Comparison of ENCODE assay signal across 8 cellular contexts in genomic region chrX:70432936-70433847, GRCh38. TPM values are rescaled to one million over a fixed set of nuclear protein-coding genes. Genes with fewer than 3 reads are reported as not detected.
DNase-seq lines count a peak whose midpoint lies in the region; ATAC-seq and TF ChIP-seq lines count a peak whose summit lies in the region.

No MANE protein-coding gene starts in this region.

- POLR2A ChIA-PET in A673 (lab: Charles Lee; ENCODE audit: low non-redundant PET): no interaction called here
- POLR2A ChIA-PET in HEK293 (lab: Yijun Ruan, JAX): interaction anchor here (0.6 to 1.0 kb wide), 4 partner anchors 10 to 1984 kb away, joined by 3 to 6 read pairs (median 4); partner anchors contain the start of genes GDPD2, KIF4A and PDZD11

- ATAC-seq in lower lobe of right lung (no peak), GM19452 (IDR thresholded peaks at IDR 0.05; ENCODE audit: unreplicated experiment) (no peak), GM18873 (IDR thresholded peaks at IDR 0.05; ENCODE audit: low FRiP score, unreplicated experiment) (no peak)

- H3K4me1 ChIP-seq in A673 (ENCODE audit: insufficient read depth, low read length, poor library complexity, severe bottlenecking): no peaks in the 10 kb centered on the region
- H3K4me1 ChIP-seq in HEK293 (ENCODE audit: control insufficient read depth, insufficient read depth, low read length): peaks cover 2% of the 10 kb centered on the region; the same call in 1 of the 2 replicates
- H3K4me1 ChIP-seq in adipocyte (ENCODE audit: control insufficient read depth, insufficient read depth, low read length): no peaks in the 10 kb centered on the region
- no peaks in the 10 kb centered on the region for H3K4me1 ChIP-seq in lower lobe of right lung

- H3K36me3 ChIP-seq in A673 (ENCODE audit: insufficient read depth, low read length, poor library complexity, severe bottlenecking) (no peaks in the 10 kb centered on the region), HEK293 (ENCODE audit: control insufficient read depth in 2 of 2, insufficient read depth in 1 of 2, low read length in 2 of 2) (no peaks in the 10 kb centered on the region), adipocyte (ENCODE audit: control insufficient read depth, insufficient read depth, low read length, severe bottlenecking) (no peaks in the 10 kb centered on the region), lower lobe of right lung (no peaks in the 10 kb centered on the region)

- H3K27ac ChIP-seq in A673 (ENCODE audit: low read depth, low read length, poor library complexity, severe bottlenecking): no peak overlapping the region
- no peak overlapping the region for H3K27ac ChIP-seq in HEK293 (ENCODE audit: extremely low read depth, low read depth, low read length)
- no peak overlapping the region for H3K27ac ChIP-seq in lower lobe of right lung

- H3K9ac ChIP-seq in adipocyte (ENCODE audit: low read length): peak overlapping the region; percentile 53

- DNase-seq in A673 (ENCODE audit: low spot score): no peak
- no peak for DNase-seq in adipocyte (ENCODE audit: low read depth)
- no peak for DNase-seq in lower lobe of right lung
- no peak for DNase-seq in HuH-7.5 (ENCODE audit: low spot score)
- no peak for DNase-seq in posterior cingulate gyrus

- H3K4me3 ChIP-seq in A673 (ENCODE audit: low read depth, low read length, poor library complexity, severe bottlenecking) (peak overlapping the region; percentile 64), HEK293 (ENCODE audit: low read depth, low read length) (peak overlapping the region; percentile 20; the same call in 1 of the 2 replicates), adipocyte (ENCODE audit: low read length) (peak overlapping the region; percentile 85), lower lobe of right lung (peak overlapping the region; percentile 71)

- TF ChIP-seq CTCF in A673 (conservative IDR thresholded peaks at IDR 0.05; ENCODE audit: low read depth, low read length): no peak
- TF ChIP-seq CTCF in HEK293 (tag by site-specific recombination; IDR thresholded peaks at IDR 0.05): no peak
- TF ChIP-seq CTCF in lower lobe of right lung (IDR thresholded peaks at IDR 0.05): no peak

- no peaks in the 10 kb centered on the region for H3K27me3 ChIP-seq in A673 (replicated peaks; ENCODE audit: insufficient read depth, low read depth, low read length, poor library complexity)
- peaks cover 5% of the 10 kb centered on the region for H3K27me3 ChIP-seq in adipocyte (replicated peaks; ENCODE audit: control insufficient read depth, insufficient read depth, low read length)
- H3K27me3 ChIP-seq in lower lobe of right lung (ENCODE audit: low read depth): no peaks in the 10 kb centered on the region

- H3K9me3 ChIP-seq in A673 (ENCODE audit: low read depth, low read length, poor library complexity, severe bottlenecking) (no peaks in the 10 kb centered on the region), HEK293 (ENCODE audit: control insufficient read depth, insufficient read depth, low read depth, low read length) (no peaks in the 10 kb centered on the region), adipocyte (ENCODE audit: control insufficient read depth, low read length) (no peaks in the 10 kb centered on the region), lower lobe of right lung (no peaks in the 10 kb centered on the region)

- no TSS peak for BruUV-seq in A673 (replicated peaks; lab: Mats Ljungman, UMichigan)

- intact Hi-C loops in A673 (cut with micrococcal nuclease; ENCODE audit: unreplicated experiment): no loop called here
- intact Hi-C loops in lower lobe of right lung (cut with DNase I): no loop called here
- intact Hi-C loops in posterior cingulate gyrus (cut with DNase I): loop anchor here (2.0 kb wide), 1 partner anchor 300 kb away; the partner anchor contains the start of gene IGBP1

- CTCF ChIA-PET in A673 (lab: Charles Lee) (interaction anchor here (0.6 kb wide), 1 partner anchor 10 kb away, joined by 9 read pairs; no protein-coding TSS in a partner anchor), HEK293 (lab: Yijun Ruan, JAX) (interaction anchor here (0.6 to 1.8 kb wide), 10 partner anchors 10 to 992 kb away, joined by 3 to 11 read pairs (median 3); partner anchors contain the start of gene GDPD2)

TF ChIP-seq in HEK293, 187 proteins besides CTCF, POLR2A, EP300 and RAD21:
- TF ChIP-seq ZNF704 (tag by site-specific recombination; IDR thresholded peaks at IDR 0.05): no peak
- TF ChIP-seq ZNF214 (tag by site-specific recombination; IDR thresholded peaks at IDR 0.05; ENCODE audit: borderline replicate concordance): no peak
- TF ChIP-seq ZNF513 (tag by site-specific recombination; IDR thresholded peaks at IDR 0.05): no peak
- peak; percentile 82 for TF ChIP-seq ZBTB6 (tag by site-specific recombination; IDR thresholded peaks at IDR 0.05)
TF ChIP-seq in HEK293: peak in this region for 1.

RNA-seq across cellular contexts. Expression of gene GDPD2, which starts 10.1 kb away (rescaled TPM):
- total RNA-seq in A673 (2021) (0.68 and 0.84 TPM in 2 replicates), lower lobe of right lung (not detected)

RNA-seq across cellular contexts. Expression of gene DLG3, which starts 11.4 kb away (rescaled TPM):
- total RNA-seq in A673 (2021): 32.8 and 34.0 TPM in 2 replicates
- 24.1 TPM for total RNA-seq in lower lobe of right lung

Comparison
In these comparisons a context has a peak if more than half of its experiments do, and no peak if none do; other contexts are left out.
1. H3K4me3 ChIP-seq: peak in every context shown above with its lines; median percentile 85 in adipocyte; 71 in lower lobe of right lung; 64 in A673; 20 in HEK293.